Comparison of ENCODE assay signal across 10 cellular contexts in genomic region chr15:62624541-62625399, GRCh38.
A peak's percentile ranks its signal among the peaks of the same experiment; 100 is the strongest.
DNase-seq lines count a peak whose midpoint lies in the region; ATAC-seq, FAIRE-seq and TF ChIP-seq lines count a peak whose summit lies in the region.
"Had no signal": no experiment of that assay in that cellular context is flagged by ENCODE, and none has a peak within 500 bp of the region (broad histone marks: within the 10 kb centered on the region; RNA-seq: fewer than 3 reads in every experiment).

No MANE protein-coding gene starts in this region.

- TF ChIP-seq CTCF in MM.1S (IDR thresholded peaks at IDR 0.05; ENCODE audit: low read length) (no peak), fibroblast of mammary gland (conservative IDR thresholded peaks at IDR 0.05; ENCODE audit: control insufficient read depth, insufficient read depth, low read depth, low read length) (no peak)

- no peaks in the 10 kb centered on the region for H3K36me3 Mint-ChIP-seq in stimulated activated naive B cell treated with anti-CD40 and anti-IgM and Interleukin-4, amounts not matched to agents 10 μg/mL and 1 μg/mL and 100 μg/mL, for 72 hours

- DNase-seq in GM18507 (ENCODE audit: extremely low spot score, insufficient read length, low read depth) (no peak), MM.1S (no peak), fibroblast of mammary gland (ENCODE audit: low read depth) (peak; percentile 92), posterior cingulate gyrus (no peak), SIG-M5 treated with dmso at 0.1 percent for 504 hours (lab: John Stamatoyannopoulos, UW; ENCODE audit: unreplicated experiment) (no peak), ecto neural progenitor cell (ENCODE audit: low spot score) (no peak)
- DNase-seq in stimulated activated naive B cell treated with anti-CD40 and anti-IgM and Interleukin-4, amounts not matched to agents 10 μg/mL and 1 μg/mL and 100 μg/mL, for 72 hours: no peak
- DNase-seq: endodermal cell had no signal

- H3F3A ChIP-seq in MM.1S (ENCODE audit: insufficient read depth, low read length): no peaks in the 10 kb centered on the region

- no peak overlapping the region for H3K4me3 Mint-ChIP-seq in stimulated activated naive B cell treated with anti-CD40 and anti-IgM and Interleukin-4, amounts not matched to agents 10 μg/mL and 1 μg/mL and 100 μg/mL, for 72 hours
- H3K4me3 Mint-ChIP-seq: endodermal cell had no signal

- no peaks in the 10 kb centered on the region for H3K4me1 ChIP-seq in MM.1S (ENCODE audit: low read length)

- H3K4me3 ChIP-seq in MM.1S (ENCODE audit: low read length) (no peak overlapping the region), fibroblast of mammary gland (ENCODE audit: control insufficient read depth, low read depth, low read length) (peak overlapping the region; percentile 30)

- H3K9ac ChIP-seq in MM.1S (ENCODE audit: low read length): no peak overlapping the region

- no peaks in the 10 kb centered on the region for H3K9me3 ChIP-seq in MM.1S (replicated peaks; ENCODE audit: insufficient read depth, low read length)

- no peaks in the 10 kb centered on the region for H3K27me3 ChIP-seq in MM.1S (replicated peaks; ENCODE audit: insufficient read depth, low read length)

- H2AFZ ChIP-seq in MM.1S (ENCODE audit: low read length): peak overlapping the region; percentile 48; the same call in 1 of the 2 replicates

- no peaks in the 10 kb centered on the region for H3K9me3 Mint-ChIP-seq in stimulated activated naive B cell treated with anti-CD40 and anti-IgM and Interleukin-4, amounts not matched to agents 10 μg/mL and 1 μg/mL and 100 μg/mL, for 72 hours
- H3K9me3 Mint-ChIP-seq: endodermal cell had no signal

- peaks cover 5 to 14% of the 10 kb centered on the region in 2 donors for H3K4me1 Mint-ChIP-seq in stimulated activated naive B cell treated with anti-CD40 and anti-IgM and Interleukin-4, amounts not matched to agents 10 μg/mL and 1 μg/mL and 100 μg/mL, for 72 hours

- H3K79me2 ChIP-seq in MM.1S (ENCODE audit: low read length): no peaks in the 10 kb centered on the region

- no peak overlapping the region for H3K27ac ChIP-seq in MM.1S (ENCODE audit: low read length)
- H3K27ac ChIP-seq: RWPE1 had no signal

- H3K27me3 Mint-ChIP-seq in stimulated activated naive B cell treated with anti-CD40 and anti-IgM and Interleukin-4, amounts not matched to agents 10 μg/mL and 1 μg/mL and 100 μg/mL, for 72 hours: peaks cover 0 to 4% of the 10 kb centered on the region in 2 donors

- intact Hi-C loops in posterior cingulate gyrus (cut with DNase I): no loop called here

- H3K4me2 ChIP-seq in MM.1S (ENCODE audit: low read depth, low read length): 0 out of 2 replicates have a peak overlapping the region, but pooled peaks have one; percentile 10

- H4K20me1 ChIP-seq in MM.1S (ENCODE audit: insufficient read depth, low read length): no peaks in the 10 kb centered on the region

- ATAC-seq in stimulated activated naive B cell treated with anti-CD40 and anti-IgM and Interleukin-4, amounts not matched to agents 10 μg/mL and 1 μg/mL and 100 μg/mL, for 72 hours (replicated peaks): peak; percentile 63 to 84
- ATAC-seq in HG02885 (IDR thresholded peaks at IDR 0.05; ENCODE audit: poor library complexity, unreplicated experiment): no peak

- H3K27ac Mint-ChIP-seq in stimulated activated naive B cell treated with anti-CD40 and anti-IgM and Interleukin-4, amounts not matched to agents 10 μg/mL and 1 μg/mL and 100 μg/mL, for 72 hours: peak overlapping the region; percentile 26

- peak; percentile 29 for FAIRE-seq in GM18507 (lab: Jason Lieb, UNC)

- no peaks in the 10 kb centered on the region; the same call in 1 of the 2 replicates for H3K9me2 ChIP-seq in MM.1S (replicated peaks; ENCODE audit: insufficient read depth, low read length)

- H3K36me3 ChIP-seq in MM.1S (replicated peaks; ENCODE audit: insufficient read depth, low read length): no peaks in the 10 kb centered on the region
